1 cellular context compared by ENCODE assay signal in genomic region chr3:151210676-151211381, GRCh38.
TF ChIP-seq lines count a peak whose summit lies in the region.

No MANE protein-coding gene starts in this region.

TF ChIP-seq in HepG2, 621 proteins besides CTCF, POLR2A, EP300 and RAD21 (continued from another document):
- TF ChIP-seq THRA (CRISPR knock-in tag; IDR thresholded peaks at IDR 0.05; ENCODE audit: borderline replicate concordance): no peak
- TF ChIP-seq ZNF780A (CRISPR knock-in tag; IDR thresholded peaks at IDR 0.05): no peak
- peak; percentile 26; the same call in 1 of the 2 replicates for TF ChIP-seq ARID4A (CRISPR knock-in tag; IDR thresholded peaks at IDR 0.05; ENCODE audit: borderline replicate concordance)
- no peak for TF ChIP-seq SMAD9 (CRISPR knock-in tag; IDR thresholded peaks at IDR 0.05)
- no peak for TF ChIP-seq ZNF569 (CRISPR knock-in tag; IDR thresholded peaks at IDR 0.05; ENCODE audit: borderline replicate concordance)
- no peak for TF ChIP-seq ZNF317 (CRISPR knock-in tag; IDR thresholded peaks at IDR 0.05)
- 0 out of 2 replicates have a peak, but pooled peaks have one; percentile 48 for TF ChIP-seq ZNF205 (CRISPR knock-in tag; IDR thresholded peaks at IDR 0.05)
- TF ChIP-seq RBM39 (IDR thresholded peaks at IDR 0.05; ENCODE audit: low read depth, low read length, poor library complexity, severe bottlenecking): no peak
- no peak for TF ChIP-seq PATZ1 (CRISPR knock-in tag; IDR thresholded peaks at IDR 0.05)
- no peak for TF ChIP-seq ZNF343 (CRISPR knock-in tag; IDR thresholded peaks at IDR 0.05)
- 0 out of 2 replicates have a peak, but pooled peaks have one; percentile 24 for TF ChIP-seq YEATS4 (CRISPR knock-in tag; IDR thresholded peaks at IDR 0.05; ENCODE audit: borderline replicate concordance)
- TF ChIP-seq ZNF75D (CRISPR knock-in tag; IDR thresholded peaks at IDR 0.05; ENCODE audit: borderline replicate concordance): no peak
- no peak for TF ChIP-seq ZNF367 (CRISPR knock-in tag; IDR thresholded peaks at IDR 0.05; ENCODE audit: borderline replicate concordance)
- TF ChIP-seq ZNF292 (CRISPR knock-in tag; IDR thresholded peaks at IDR 0.05; ENCODE audit: borderline replicate concordance, low read depth): 0 out of 2 replicates have a peak, but pooled peaks have one; percentile 62
- TF ChIP-seq ELF3 (CRISPR knock-in tag; IDR thresholded peaks at IDR 0.05): peak; percentile 76
- TF ChIP-seq HNRNPL (IDR thresholded peaks at IDR 0.05; ENCODE audit: low read depth, low read length): no peak
- no peak for TF ChIP-seq ATF7-NPFF (CRISPR knock-in tag; IDR thresholded peaks at IDR 0.05; ENCODE audit: low read depth)
- no peak for TF ChIP-seq ATRX (CRISPR knock-in tag; IDR thresholded peaks at IDR 0.05; ENCODE audit: borderline replicate concordance)
- TF ChIP-seq ZNF713 (CRISPR knock-in tag; IDR thresholded peaks at IDR 0.05): no peak
- TF ChIP-seq RAD51 (IDR thresholded peaks at IDR 0.05; ENCODE audit: borderline replicate concordance): no peak
- TF ChIP-seq MZF1 (CRISPR knock-in tag; IDR thresholded peaks at IDR 0.05; ENCODE audit: borderline replicate concordance): no peak
- TF ChIP-seq MXD4 (CRISPR knock-in tag; IDR thresholded peaks at IDR 0.05): 0 out of 2 replicates have a peak, but pooled peaks have one; percentile 22
- TF ChIP-seq THYN1 (CRISPR knock-in tag; IDR thresholded peaks at IDR 0.05; ENCODE audit: borderline replicate concordance, low read depth): no peak
- 0 out of 2 replicates have a peak, but pooled peaks have one; percentile 8 for TF ChIP-seq FOXP1 (IDR thresholded peaks at IDR 0.05)
- TF ChIP-seq FOXP1 (CRISPR knock-in tag; IDR thresholded peaks at IDR 0.05): 0 out of 2 replicates have a peak, but pooled peaks have one; percentile 9
- TF ChIP-seq ZNF101 (CRISPR knock-in tag; IDR thresholded peaks at IDR 0.05; ENCODE audit: borderline replicate concordance, low read depth): no peak
- no peak for TF ChIP-seq ZBTB37 (CRISPR knock-in tag; IDR thresholded peaks at IDR 0.05)
- no peak for TF ChIP-seq CREBL2 (CRISPR knock-in tag; IDR thresholded peaks at IDR 0.05; ENCODE audit: borderline replicate concordance)
- TF ChIP-seq MED1 (CRISPR knock-in tag; IDR thresholded peaks at IDR 0.05): peak; percentile 39
- TF ChIP-seq ZNF160 (CRISPR knock-in tag; IDR thresholded peaks at IDR 0.05): no peak
- TF ChIP-seq IKZF5 (CRISPR knock-in tag; IDR thresholded peaks at IDR 0.05): peak; percentile 32; the same call in 1 of the 2 replicates
- TF ChIP-seq PAXIP1 (CRISPR knock-in tag; conservative IDR thresholded peaks at IDR 0.05): peak; percentile 55; the same call in 1 of the 2 replicates
- TF ChIP-seq ZNF550 (CRISPR knock-in tag; IDR thresholded peaks at IDR 0.05; ENCODE audit: borderline replicate concordance): no peak
- TF ChIP-seq ISL2 (CRISPR knock-in tag; IDR thresholded peaks at IDR 0.05): no peak
- no peak for TF ChIP-seq GMEB1 (CRISPR knock-in tag; IDR thresholded peaks at IDR 0.05; ENCODE audit: borderline replicate concordance)
